Comparison of ENCODE assay signal across 17 cellular contexts in the genomic region with DNA sequence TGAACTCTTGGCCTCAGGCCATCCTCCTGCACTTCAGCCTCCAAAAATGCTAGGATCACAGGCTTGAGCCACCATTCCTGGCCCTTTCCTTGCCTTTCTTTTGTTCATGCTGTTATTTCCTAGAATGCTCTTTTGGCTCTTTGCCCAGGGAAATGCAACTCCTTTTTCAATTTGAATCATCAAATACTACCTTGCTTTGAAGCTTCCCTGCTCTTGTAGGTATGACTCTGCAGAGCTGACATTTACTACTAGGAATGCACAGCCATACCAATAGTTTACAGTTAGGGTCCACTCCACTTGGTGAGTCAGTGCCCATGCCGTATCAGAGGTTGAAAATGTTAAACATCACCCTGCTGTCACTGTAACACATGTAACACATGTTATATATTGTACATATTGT.
DNase-seq lines count a peak whose midpoint lies in the region; ATAC-seq, FAIRE-seq and TF ChIP-seq lines count a peak whose summit lies in the region.
"Had no signal": no experiment of that assay in that cellular context is flagged by ENCODE, and none has a peak within 500 bp of the region (broad histone marks: within the 10 kb centered on the region; RNA-seq: fewer than 3 reads in every experiment).

No MANE protein-coding gene starts in this region.

- H3K9ac ChIP-seq in HepG2 (ENCODE audit: insufficient read depth, low read depth, low read length) (no peak overlapping the region), mammary epithelial cell (ENCODE audit: insufficient read depth, low read length) (no peak overlapping the region)

- WGBS in HepG2 (ENCODE audit: low lambda C conversion rate) = 0% methylated on average over 1 of the region's 1 CpG
- 58% methylated on average over 1 of the region's 1 CpG for WGBS in right lobe of liver (ENCODE audit: insufficient coverage, low coverage, low lambda C conversion rate, missing lambda C conversion rate)
- 0% methylated on average over 1 of the region's 1 CpG for WGBS in mammary epithelial cell (ENCODE audit: low coverage, missing lambda C conversion rate)

- no peak overlapping the region for H3K4me3 ChIP-seq in HepG2 (replicated peaks in 1 of 3; ENCODE audit: insufficient read depth in 1 of 3, low read depth in 2 of 3, low read length in 3 of 3)
- no peak overlapping the region for H3K4me3 ChIP-seq in right lobe of liver
- H3K4me3 ChIP-seq in mammary epithelial cell (replicated peaks in 1 of 3; ENCODE audit: insufficient read depth in 1 of 3, low read depth in 2 of 3, low read length in 3 of 3) = no peak overlapping the region
- H3K4me3 ChIP-seq: smooth muscle cell had no signal

- TF ChIP-seq RAD21 in HepG2 (CRISPR knock-in tag; IDR thresholded peaks at IDR 0.05) = no peak

- H3K27ac Mint-ChIP-seq in stimulated activated naive CD8-positive, alpha-beta T cell treated with anti-CD3 and anti-CD28 coated beads, Interleukin-15, amount 100 ng/mL, for 72 hours = no peak overlapping the region
- H3K27ac Mint-ChIP-seq: activated CD8-positive, alpha-beta memory T cell treated with anti-CD3 and anti-CD28 coated beads, Interleukin-2, amount 10 ng/mL, durations not matched to agents 7 days and 5 days; CD4-positive, CD25-positive, alpha-beta regulatory T cell; HFFc6; T-helper 17 cell had no signal

- no peaks in the 10 kb centered on the region for H3K9me3 Mint-ChIP-seq in stimulated activated naive CD8-positive, alpha-beta T cell treated with anti-CD3 and anti-CD28 coated beads, Interleukin-15, amount 100 ng/mL, for 72 hours
- H3K9me3 Mint-ChIP-seq: central memory CD8-positive, alpha-beta T cell; neural crest cell had no signal

- peaks cover 8% of the 10 kb centered on the region for H3K4me1 Mint-ChIP-seq in stimulated activated naive CD8-positive, alpha-beta T cell treated with anti-CD3 and anti-CD28 coated beads, Interleukin-15, amount 100 ng/mL, for 72 hours
- H3K4me1 Mint-ChIP-seq: CD4-positive, CD25-positive, alpha-beta regulatory T cell; central memory CD8-positive, alpha-beta T cell; neural crest cell; T-helper 17 cell had no signal

- H2AFZ ChIP-seq in HepG2 (ENCODE audit: low read length) = no peak overlapping the region
- no peak overlapping the region for H2AFZ ChIP-seq in mammary epithelial cell (ENCODE audit: low read depth, low read length)

- H4K20me1 ChIP-seq in HepG2 (ENCODE audit: insufficient read depth, low read length) (no peaks in the 10 kb centered on the region), mammary epithelial cell (ENCODE audit: insufficient read depth, low read length) (no peaks in the 10 kb centered on the region)

- H3K27me3 Mint-ChIP-seq in stimulated activated naive CD8-positive, alpha-beta T cell treated with anti-CD3 and anti-CD28 coated beads, Interleukin-15, amount 100 ng/mL, for 72 hours = no peaks in the 10 kb centered on the region

- H3K4me2 ChIP-seq in HepG2 (ENCODE audit: low read depth, low read length) = no peak overlapping the region
- no peak overlapping the region for H3K4me2 ChIP-seq in mammary epithelial cell (ENCODE audit: insufficient read depth, low read depth, low read length)
- H3K4me2 ChIP-seq: smooth muscle cell had no signal

- H3K4me3 Mint-ChIP-seq in stimulated activated naive CD8-positive, alpha-beta T cell treated with anti-CD3 and anti-CD28 coated beads, Interleukin-15, amount 100 ng/mL, for 72 hours = no peak overlapping the region
- H3K4me3 Mint-ChIP-seq: activated CD8-positive, alpha-beta memory T cell treated with anti-CD3 and anti-CD28 coated beads, Interleukin-2, amount 10 ng/mL, durations not matched to agents 7 days and 5 days; CD4-positive, CD25-positive, alpha-beta regulatory T cell; central memory CD8-positive, alpha-beta T cell; HFFc6; neural crest cell; T-helper 17 cell had no signal

- H3K79me2 ChIP-seq in HepG2 (ENCODE audit: insufficient read depth, low read length) (no peaks in the 10 kb centered on the region), mammary epithelial cell (ENCODE audit: insufficient read depth, low read length) (no peaks in the 10 kb centered on the region)

- H3K9me3 ChIP-seq in HepG2 (ENCODE audit: low read length) (no peaks in the 10 kb centered on the region), right lobe of liver (no peaks in the 10 kb centered on the region), mammary epithelial cell (replicated peaks; ENCODE audit: insufficient read depth, low read length) (no peaks in the 10 kb centered on the region)

- TF ChIP-seq CTCF in HepG2 (CRISPR knock-in tag; IDR thresholded peaks at IDR 0.05) (no peak), right lobe of liver (IDR thresholded peaks at IDR 0.05) (no peak), mammary epithelial cell (conservative IDR thresholded peaks at IDR 0.05 in 1 of 2, IDR thresholded peaks at IDR 0.05 in 1 of 2; ENCODE audit: extremely low read depth in 1 of 2, insufficient read depth in 1 of 2, low read depth in 1 of 2, low read length in 2 of 2) (no peak)

- BruUV-seq in HepG2 (replicated peaks; lab: Mats Ljungman, UMichigan) = no TSS peak
- BruUV-seq in mammary epithelial cell (replicated peaks; lab: Mats Ljungman, UMichigan) = no TSS peak

- dilution Hi-C loops in mammary epithelial cell (cut with HindIII; ENCODE audit: low sequenced_read_pairs) = no loop called here

- POLR2A ChIA-PET in HepG2 (lab: Yijun Ruan, JAX) = no interaction called here

- no peaks in the 10 kb centered on the region for H3K36me3 ChIP-seq in HepG2 (replicated peaks in 1 of 2; ENCODE audit: control insufficient read depth in 1 of 2, insufficient read depth in 2 of 2, low read length in 2 of 2)
- no peaks in the 10 kb centered on the region for H3K36me3 ChIP-seq in right lobe of liver
- H3K36me3 ChIP-seq in mammary epithelial cell (ENCODE audit: insufficient read depth, low read length) = no peaks in the 10 kb centered on the region

- ATAC-seq in HepG2 (no peak), right lobe of liver (no peak), GM19397 (IDR thresholded peaks at IDR 0.05; ENCODE audit: unreplicated experiment) (no peak)
- peak; percentile 93 for ATAC-seq in stimulated activated naive CD8-positive, alpha-beta T cell treated with anti-CD3 and anti-CD28 coated beads, Interleukin-15, amount 100 ng/mL, for 72 hours
- ATAC-seq: activated CD8-positive, alpha-beta memory T cell treated with anti-CD3 and anti-CD28 coated beads, Interleukin-2, amount 10 ng/mL, durations not matched to agents 7 days and 5 days; left lobe of liver; T-helper 17 cell had no signal

- in situ Hi-C loops in HepG2 (cut with HindIII; ENCODE audit: extremely low pct_ligation_motif_present, low pct_unique_long_range_greater_than_20kb) = no loop called here
- in situ Hi-C loops in mammary epithelial cell (cut with MboI; ENCODE audit: low sequenced_read_pairs in 2 of 2) = no loop called here

- DNase-seq in HepG2 (ENCODE audit: low spot score) = peak; percentile 32
- DNase-seq in right lobe of liver = no peak
- DNase-seq in NCI-H2171 (lab: John Stamatoyannopoulos, UW) = peak; percentile 18
- DNase-seq in mammary epithelial cell = peak; percentile 85
- DNase-seq in stimulated activated naive CD8-positive, alpha-beta T cell treated with anti-CD3 and anti-CD28 coated beads, Interleukin-15, amount 100 ng/mL, for 72 hours = peak; percentile 2 to 14
- no peak for DNase-seq in ureter (ENCODE audit: low spot score)
- no peak for DNase-seq in NK-92 (lab: John Stamatoyannopoulos, UW; ENCODE audit: unreplicated experiment)
- DNase-seq: activated CD8-positive, alpha-beta memory T cell treated with anti-CD3 and anti-CD28 coated beads, Interleukin-2, amount 10 ng/mL, durations not matched to agents 7 days and 5 days; CD4-positive, CD25-positive, alpha-beta regulatory T cell; foreskin melanocyte; HFFc6; T-helper 17 cell had no signal

- intact Hi-C loops in HepG2 (cut with micrococcal nuclease; ENCODE audit: unreplicated experiment) = no loop called here
- intact Hi-C loops in right lobe of liver (cut with DNase I) = no loop called here
- intact Hi-C loops in mammary epithelial cell (cut with micrococcal nuclease) = loop anchor here (5.0 kb wide), 1 partner anchor 117 kb away; a partner anchor contains a TSS

- H3K27me3 ChIP-seq in HepG2 (ENCODE audit: control insufficient read depth in 1 of 2, insufficient read depth in 2 of 2, low read length in 2 of 2) = no peaks in the 10 kb centered on the region
- no peaks in the 10 kb centered on the region for H3K27me3 ChIP-seq in right lobe of liver
- H3K27me3 ChIP-seq in mammary epithelial cell (ENCODE audit: insufficient read depth, low read length) = no peaks in the 10 kb centered on the region

- no peak for TF ChIP-seq EP300 in HepG2 (IDR thresholded peaks at IDR 0.05; ENCODE audit: low read depth in 2 of 2, low read length in 2 of 2)
- no peak for TF ChIP-seq EP300 in HepG2 (CRISPR knock-in tag; IDR thresholded peaks at IDR 0.05; ENCODE audit: borderline replicate concordance)

- CTCF ChIA-PET in HepG2 (lab: Yijun Ruan, JAX; ENCODE audit: low intra/inter-chr PET ratio, low total read pairs) = no interaction called here
- CTCF ChIA-PET in mammary epithelial cell (lab: Charles Lee; ENCODE audit: low non-redundant PET) = interaction anchor here (0.6 kb wide), 1 partner anchor 95 kb away, joined by 3 read pairs; no protein-coding TSS in a partner anchor

- H3K4me1 ChIP-seq in HepG2 (ENCODE audit: insufficient read depth, low read length) (no peaks in the 10 kb centered on the region), right lobe of liver (no peaks in the 10 kb centered on the region), mammary epithelial cell (ENCODE audit: insufficient read depth, low read length) (peaks cover 7% of the 10 kb centered on the region)

- TF ChIP-seq POLR2A in HepG2 (IDR thresholded peaks at IDR 0.05; ENCODE audit: insufficient read depth in 1 of 2, low read depth in 2 of 2, low read length in 2 of 2) (no peak), right lobe of liver (IDR thresholded peaks at IDR 0.05) (no peak)

- H3K27ac ChIP-seq in HepG2 (ENCODE audit: extremely low read length, insufficient read depth, low read length) (no peak overlapping the region), right lobe of liver (no peak overlapping the region), mammary epithelial cell (ENCODE audit: insufficient read depth, low read depth, low read length) (no peak overlapping the region)

- no peak for FAIRE-seq in HepG2 (lab: Jason Lieb, UNC)

TF ChIP-seq in HepG2, 621 proteins besides CTCF, POLR2A, EP300 and RAD21 (continues in another document):
- peak; percentile 30 for TF ChIP-seq FOSL2 (CRISPR knock-in tag; IDR thresholded peaks at IDR 0.05)
- TF ChIP-seq ZNF674 (CRISPR knock-in tag; IDR thresholded peaks at IDR 0.05; ENCODE audit: low read depth) = no peak
- no peak for TF ChIP-seq ZFP1 (CRISPR knock-in tag; IDR thresholded peaks at IDR 0.05)
- no peak for TF ChIP-seq SP5 (CRISPR knock-in tag; IDR thresholded peaks at IDR 0.05; ENCODE audit: borderline replicate concordance, low read depth)

Comparison
In these comparisons a context has a peak if more than half of its experiments do, and no peak if none do; other contexts are left out.
1. DNase-seq: peak in HepG2 (single experiment), NCI-H2171 (single experiment), mammary epithelial cell (single experiment) and stimulated activated naive CD8-positive, alpha-beta T cell treated with anti-CD3 and anti-CD28 coated beads, Interleukin-15, amount 100 ng/mL, for 72 hours (2 of 2); none in right lobe of liver (0 of 3), ureter (single experiment) and NK-92 (single experiment).